Comparison of ENCODE assay signal across 17 cellular contexts in the genomic region with DNA sequence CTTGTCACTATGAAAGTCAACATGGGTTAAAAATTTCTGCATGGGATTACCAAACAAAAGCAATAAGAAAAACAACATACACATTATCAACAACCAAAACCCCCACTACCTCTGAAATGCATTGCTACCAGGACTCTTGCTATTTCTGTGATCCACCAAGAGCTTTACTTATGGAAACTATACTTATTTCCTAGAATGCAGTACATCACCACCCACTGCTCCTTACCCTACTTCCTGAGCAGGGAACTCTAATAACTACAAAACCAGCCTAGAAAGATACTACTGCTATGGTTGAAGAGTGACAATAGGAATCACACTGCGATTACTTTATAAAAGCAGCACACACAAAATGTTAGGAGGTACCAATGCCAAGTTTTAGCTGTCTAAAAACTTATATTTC. TPM values are rescaled to one million over a fixed set of nuclear protein-coding genes. Genes with fewer than 3 reads are reported as not detected.
"Had no signal": no experiment of that assay in that cellular context is flagged by ENCODE, and none has a peak within 500 bp of the region (broad histone marks: within the 10 kb centered on the region; RNA-seq: fewer than 3 reads in every experiment).

No MANE protein-coding gene starts in this region.

- H3K4me3 ChIP-seq: gastroesophageal sphincter, hepatocyte, thoracic aorta had no signal

- H3K4me3 Mint-ChIP-seq: activated B cell treated with CpG ODN at 0.5 μM for 24 hours; activated CD4-positive, alpha-beta T cell treated with anti-CD3 and anti-CD28 coated beads, Interleukin-2, amount 10 ng/mL, durations not matched to agents 24 days and 14 days; activated naive CD4-positive, alpha-beta T cell treated with anti-CD3 and anti-CD28 coated beads, Interleukin-2, amount 10 ng/mL, durations not matched to agents 7 days and 5 days; activated T-helper 17 cell treated with anti-CD3 and anti-CD28 coated beads, Interleukin-2, amount 50 U/mL, for 72 hours; naive B cell; T-helper 1 cell treated with Interleukin-12 subunit alpha and Interleukin-12 subunit beta and Interleukin-4 antibody, amounts not matched to agents 30 μg/mL and 1 μg/mL, for 36 hours had no signal

- H3K27me3 Mint-ChIP-seq: activated B cell treated with CpG ODN at 0.5 μM for 24 hours; activated CD4-positive, alpha-beta T cell treated with anti-CD3 and anti-CD28 coated beads, Interleukin-2, amount 10 ng/mL, durations not matched to agents 24 days and 14 days; activated naive CD4-positive, alpha-beta T cell treated with anti-CD3 and anti-CD28 coated beads, Interleukin-2, amount 10 ng/mL, durations not matched to agents 7 days and 5 days; activated T-helper 17 cell treated with anti-CD3 and anti-CD28 coated beads, Interleukin-2, amount 50 U/mL, for 72 hours; naive B cell had no signal

- DNase-seq: activated B cell treated with CpG ODN at 0.5 μM for 24 hours; activated CD4-positive, alpha-beta T cell treated with anti-CD3 and anti-CD28 coated beads, Interleukin-2, amount 10 ng/mL, durations not matched to agents 24 days and 14 days; activated naive CD4-positive, alpha-beta T cell treated with anti-CD3 and anti-CD28 coated beads, Interleukin-2, amount 10 ng/mL, durations not matched to agents 7 days and 5 days; central memory CD4-positive, alpha-beta T cell; cortex of kidney; effector CD8-positive, alpha-beta T cell; kidney glomerular epithelial cell; midbrain; naive B cell; stimulated activated CD4-positive, alpha-beta T cell treated with anti-CD3 and anti-CD28 coated beads, Interleukin-4, amount 100 ng/mL, for 1 hour; stimulated activated CD8-positive, alpha-beta memory T cell treated with anti-CD3 and anti-CD28 coated beads, Interleukin-4, amount 100 ng/mL, for 48 hours; stimulated activated naive CD8-positive, alpha-beta T cell treated with anti-CD3 and anti-CD28 coated beads, Interleukin-15, Interleukin-2, amounts not matched to agents 100 U/mL and 50 U/mL, for 24 hours had no signal

- H3K4me2 ChIP-seq: hepatocyte had no signal

- H3K27ac ChIP-seq: hepatocyte, thoracic aorta had no signal

- H3K9me3 ChIP-seq: gastroesophageal sphincter, thoracic aorta had no signal

- H3K36me3 ChIP-seq: gastroesophageal sphincter, thoracic aorta had no signal

- H2AFZ ChIP-seq: hepatocyte had no signal

- H3K36me3 Mint-ChIP-seq: activated naive CD4-positive, alpha-beta T cell treated with anti-CD3 and anti-CD28 coated beads, Interleukin-2, amount 10 ng/mL, durations not matched to agents 7 days and 5 days; naive B cell had no signal

- H3K27ac Mint-ChIP-seq: activated B cell treated with CpG ODN at 0.5 μM for 24 hours; activated CD4-positive, alpha-beta T cell treated with anti-CD3 and anti-CD28 coated beads, Interleukin-2, amount 10 ng/mL, durations not matched to agents 24 days and 14 days; activated naive CD4-positive, alpha-beta T cell treated with anti-CD3 and anti-CD28 coated beads, Interleukin-2, amount 10 ng/mL, durations not matched to agents 7 days and 5 days; activated T-helper 17 cell treated with anti-CD3 and anti-CD28 coated beads, Interleukin-2, amount 50 U/mL, for 72 hours; naive B cell; T-helper 1 cell treated with Interleukin-12 subunit alpha and Interleukin-12 subunit beta and Interleukin-4 antibody, amounts not matched to agents 30 μg/mL and 1 μg/mL, for 36 hours had no signal

- H3K9me3 Mint-ChIP-seq: activated B cell treated with CpG ODN at 0.5 μM for 24 hours; activated CD4-positive, alpha-beta T cell treated with anti-CD3 and anti-CD28 coated beads, Interleukin-2, amount 10 ng/mL, durations not matched to agents 24 days and 14 days; activated naive CD4-positive, alpha-beta T cell treated with anti-CD3 and anti-CD28 coated beads, Interleukin-2, amount 10 ng/mL, durations not matched to agents 7 days and 5 days had no signal

- H3K27me3 ChIP-seq: gastroesophageal sphincter, hepatocyte had no signal

- H3K4me1 Mint-ChIP-seq: activated B cell treated with CpG ODN at 0.5 μM for 24 hours; activated CD4-positive, alpha-beta T cell treated with anti-CD3 and anti-CD28 coated beads, Interleukin-2, amount 10 ng/mL, durations not matched to agents 24 days and 14 days; activated naive CD4-positive, alpha-beta T cell treated with anti-CD3 and anti-CD28 coated beads, Interleukin-2, amount 10 ng/mL, durations not matched to agents 7 days and 5 days; activated T-helper 17 cell treated with anti-CD3 and anti-CD28 coated beads, Interleukin-2, amount 50 U/mL, for 72 hours; naive B cell had no signal

- ATAC-seq: activated T-helper 17 cell treated with anti-CD3 and anti-CD28 coated beads, Interleukin-2, amount 50 U/mL, for 72 hours; gastroesophageal sphincter; stimulated activated naive CD8-positive, alpha-beta T cell treated with anti-CD3 and anti-CD28 coated beads, Interleukin-15, Interleukin-2, amounts not matched to agents 100 U/mL and 50 U/mL, for 24 hours had no signal

RNA-seq across cellular contexts. Expression of a gene that starts 22.2 kb away (rescaled TPM):
- total RNA-seq: activated B cell treated with CpG ODN at 0.5 μM for 24 hours; activated CD4-positive, alpha-beta T cell treated with anti-CD3 and anti-CD28 coated beads, Interleukin-2, amount 10 ng/mL, durations not matched to agents 24 days and 14 days; activated T-helper 17 cell treated with anti-CD3 and anti-CD28 coated beads, Interleukin-2, amount 50 U/mL, for 72 hours had no signal
